In the genomic region with DNA sequence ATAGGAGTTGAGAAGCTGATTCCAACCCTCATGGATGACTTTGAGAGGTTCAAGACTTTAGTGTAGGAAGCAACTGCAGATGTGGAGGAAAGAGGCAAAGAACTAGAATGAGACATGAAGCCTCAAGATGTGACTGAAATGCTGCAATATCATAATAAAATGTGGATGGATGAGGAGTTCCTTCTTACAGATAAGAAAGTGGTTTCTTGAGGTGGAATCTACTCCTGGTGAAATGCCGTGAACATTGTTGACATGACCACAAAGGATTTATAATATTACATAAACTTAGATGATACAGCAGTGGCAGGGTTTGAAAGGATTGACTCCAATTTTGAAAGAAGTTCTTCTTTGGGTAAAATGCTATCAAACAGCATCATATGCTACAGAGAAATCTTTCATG, we compare ENCODE assay signal across 11 cellular contexts. TPM values are rescaled to one million over a fixed set of nuclear protein-coding genes. Genes with fewer than 3 reads are reported as not detected.
"Had no signal": no experiment of that assay in that cellular context is flagged by ENCODE, and none has a peak within 500 bp of the region (broad histone marks: within the 10 kb centered on the region; RNA-seq: fewer than 3 reads in every experiment).

No MANE protein-coding gene starts in this region.

- H3K9me3 ChIP-seq: HAP-1 had no signal

- H3K4me3 ChIP-seq: GM23248, GM23338, HAP-1 had no signal

- H3K9ac ChIP-seq: GM23248 had no signal

- DNase-seq: GM23248, GOT3, H7, H9, HCEC 1CT, HFFc6 had no signal

- FAIRE-seq: H1, H54 had no signal

- H2AFZ ChIP-seq: GM23248, GM23338 had no signal

- ATAC-seq: GM23338, HCT116 had no signal

- H3K4me1 ChIP-seq: HAP-1 had no signal

- H3K27ac ChIP-seq: GM23248 had no signal

- H3K4me2 ChIP-seq: GM23338 had no signal

RNA-seq across cellular contexts. Expression of a gene that starts 55.3 kb away (rescaled TPM):
- total RNA-seq: H1 had no signal
